ENCODE assay signal across 8 cellular contexts in genomic region chr12:2812290-2813213, GRCh38. TPM values are rescaled to one million over a fixed set of nuclear protein-coding genes. Genes with fewer than 3 reads are reported as not detected.
DNase-seq lines count a peak whose midpoint lies in the region; ATAC-seq lines count a peak whose summit lies in the region.

ITFG2 (plus strand) TSS chr12:2812668; CDS start chr12:2812761, 93 bp downstream.

- ATAC-seq in GM21529 (IDR thresholded peaks at IDR 0.05; ENCODE audit: unreplicated experiment), result peak; percentile 96

- H3K27ac Mint-ChIP-seq in IgD-negative memory B cell, result peak within 1 kb of the TSS; percentile 96 to 100 (median 99)

- peaks cover 3% of the 10 kb centered on the region for H3K36me3 Mint-ChIP-seq in IgD-negative memory B cell

- H3K4me1 Mint-ChIP-seq in IgD-negative memory B cell, result peaks cover 10 to 22% (median 13%) of the 10 kb centered on the region in 3 donors

- H3K27me3 Mint-ChIP-seq in IgD-negative memory B cell, result peaks cover 3% of the 10 kb centered on the region

- DNase-seq in DMS114 treated with DMSO at 0.1 percent for 48 hours (lab: John Stamatoyannopoulos, UW; ENCODE audit: unreplicated experiment) (peak; percentile 99), OCI-M2 (lab: John Stamatoyannopoulos, UW; ENCODE audit: unreplicated experiment) (peak; percentile 82), activated T-cell treated with anti-CD3 and anti-CD28 coated beads for 4 hours (peak; percentile 93), epidermal melanocyte (ENCODE audit: insufficient read length, low spot score) (peak; percentile 93), middle frontal gyrus (ENCODE audit: extremely low spot score, low spot score) (peak; percentile 98)
- peak; percentile 90 to 96 for DNase-seq in stimulated activated CD8-positive, alpha-beta memory T cell treated with anti-CD3 and anti-CD28 coated beads, Interleukin-2, amount 100 ng/mL, for 48 hours (ENCODE audit: low read depth in 2 of 2)

- no peaks in the 10 kb centered on the region for H3K9me3 Mint-ChIP-seq in IgD-negative memory B cell

- peak within 1 kb of the TSS; percentile 95 to 100 (median 100) for H3K4me3 Mint-ChIP-seq in IgD-negative memory B cell

RNA-seq across cellular contexts. Expression of gene ITFG2, which starts in this region (rescaled TPM):
- 57.9 TPM for polyA plus RNA-seq in IgD-negative memory B cell

Comparison
In these comparisons a context has a peak if more than half of its experiments do, and no peak if none do; other contexts are left out.
1. Peak in every context shown above with its lines: DNase-seq and ATAC-seq.